Comparison of ENCODE assay signal across 1 cellular context in genomic region chr2:173002751-173003541, GRCh38.
TF ChIP-seq lines count a peak whose summit lies in the region.

No MANE protein-coding gene starts in this region.

TF ChIP-seq in HEK293, 187 proteins besides CTCF, POLR2A, EP300 and RAD21 (continued from another document):
- peak; percentile 66 for TF ChIP-seq PRDM10 (tag by site-specific recombination; IDR thresholded peaks at IDR 0.05)
- no peak for TF ChIP-seq ZNF837 (tag by site-specific recombination; IDR thresholded peaks at IDR 0.05)
- TF ChIP-seq BCL11A (tag by site-specific recombination; IDR thresholded peaks at IDR 0.05; ENCODE audit: low read depth): no peak
- no peak for TF ChIP-seq ZNF555 (tag by site-specific recombination; conservative IDR thresholded peaks at IDR 0.05)
- TF ChIP-seq PRDM4 (tag by site-specific recombination; IDR thresholded peaks at IDR 0.05): peak; percentile 74
- TF ChIP-seq TRIM28 (IDR thresholded peaks at IDR 0.05; ENCODE audit: borderline replicate concordance, low read length): 0 out of 2 replicates have a peak, but pooled peaks have one; percentile 31
- TF ChIP-seq KLF17 (tag by site-specific recombination; IDR thresholded peaks at IDR 0.05): no peak
- peak; percentile 88 for TF ChIP-seq PRDM6 (tag by site-specific recombination; IDR thresholded peaks at IDR 0.05)
- TF ChIP-seq ZIC2 (tag by site-specific recombination; IDR thresholded peaks at IDR 0.05): no peak
- TF ChIP-seq ZNF335 (tag by site-specific recombination; conservative IDR thresholded peaks at IDR 0.05): peak; percentile 77
- TF ChIP-seq ZXDB (tag by site-specific recombination; IDR thresholded peaks at IDR 0.05): no peak
- TF ChIP-seq ZNF629 (tag by site-specific recombination; IDR thresholded peaks at IDR 0.05): peak; percentile 76
TF ChIP-seq in HEK293: peak in this region for 8.
